10 cellular contexts compared by ENCODE assay signal in genomic region chr10:132064771-132065437, GRCh38. TPM values are rescaled to one million over a fixed set of nuclear protein-coding genes. Genes with fewer than 3 reads are reported as not detected.
DNase-seq lines count a peak whose midpoint lies in the region; ATAC-seq and TF ChIP-seq lines count a peak whose summit lies in the region.
"Had no signal": no experiment of that assay in that cellular context is flagged by ENCODE, and none has a peak within 500 bp of the region (broad histone marks: within the 10 kb centered on the region; RNA-seq: fewer than 3 reads in every experiment).

No MANE protein-coding gene starts in this region.

- H3K27me3 ChIP-seq in BJ (ENCODE audit: control insufficient read depth, insufficient read depth, low read length) = no peaks in the 10 kb centered on the region
- no peaks in the 10 kb centered on the region for H3K27me3 ChIP-seq in heart right ventricle
- no peaks in the 10 kb centered on the region for H3K27me3 ChIP-seq in prostate gland (replicated peaks; ENCODE audit: insufficient read depth)

- H3K36me3 Mint-ChIP-seq in effector memory CD8-positive, alpha-beta T cell (ENCODE audit: insufficient read depth) = peaks cover 3% of the 10 kb centered on the region
- no peaks in the 10 kb centered on the region for H3K36me3 Mint-ChIP-seq in activated naive CD4-positive, alpha-beta T cell treated with anti-CD3 and anti-CD28 coated beads for 36 hours (ENCODE audit: low read depth)

- intact Hi-C loops in heart right ventricle (cut with DNase I) = no loop called here
- intact Hi-C loops in prostate gland (cut with DNase I) = no loop called here
- intact Hi-C loops in activated naive CD4-positive, alpha-beta T cell treated with anti-CD3 and anti-CD28 coated beads for 36 hours (cut with micrococcal nuclease) = no loop called here

- TF ChIP-seq CTCF in BJ (IDR thresholded peaks at IDR 0.05; ENCODE audit: insufficient read depth, low read depth, low read length) (no peak), heart right ventricle (IDR thresholded peaks at IDR 0.05) (no peak), prostate gland (IDR thresholded peaks at IDR 0.05) (no peak)

- H3K4me1 Mint-ChIP-seq in effector memory CD8-positive, alpha-beta T cell (ENCODE audit: low read depth in 2 of 2) = peaks cover 0 to 9% of the 10 kb centered on the region in 2 donors
- H3K4me1 Mint-ChIP-seq in activated naive CD4-positive, alpha-beta T cell treated with anti-CD3 and anti-CD28 coated beads for 36 hours (ENCODE audit: low read depth) = peaks cover 6% of the 10 kb centered on the region

- POLR2A ChIA-PET in BJ (lab: Charles Lee) = no interaction called here

- H3K4me1 ChIP-seq in heart right ventricle (peaks cover 0 to 27% (median 12%) of the 10 kb centered on the region in 9 donors), prostate gland (replicated peaks) (peaks cover 4% of the 10 kb centered on the region)

- H3K9me3 ChIP-seq in heart right ventricle (no peaks in the 10 kb centered on the region), prostate gland (no peaks in the 10 kb centered on the region)

- peak; percentile 5 to 39 (median 28) for ATAC-seq in heart right ventricle
- ATAC-seq in effector memory CD8-positive, alpha-beta T cell (replicated peaks) = no peak
- no peak for ATAC-seq in GM21528 (IDR thresholded peaks at IDR 0.05; ENCODE audit: low FRiP score, unreplicated experiment)

- no peaks in the 10 kb centered on the region for H3K36me3 ChIP-seq in BJ (ENCODE audit: control insufficient read depth, insufficient read depth, low read length)
- no peaks in the 10 kb centered on the region for H3K36me3 ChIP-seq in heart right ventricle
- no peaks in the 10 kb centered on the region for H3K36me3 ChIP-seq in prostate gland

- H3K4me3 ChIP-seq in BJ (ENCODE audit: low read depth, low read length) (peak overlapping the region; percentile 48; the same call in 1 of the 2 replicates), heart right ventricle (peak overlapping the region in 9 of 10 donors; percentile 28 to 62 (median 56)), prostate gland (peak overlapping the region; percentile 34 to 36)

- H3K27ac ChIP-seq in heart right ventricle (peak overlapping the region in 6 of 10 donors; percentile 51 to 82 (median 64)), prostate gland (peak overlapping the region; percentile 79 to 81)

- CTCF ChIA-PET in BJ (lab: Yijun Ruan, JAX) = interaction anchor here (0.8 kb wide), 1 partner anchor 592 kb away, joined by 3 read pairs; no protein-coding TSS in a partner anchor
- CTCF ChIA-PET in activated naive CD4-positive, alpha-beta T cell treated with anti-CD3 and anti-CD28 coated beads for 36 hours (lab: Charles Lee) = no interaction called here

- H3K27ac Mint-ChIP-seq in effector memory CD8-positive, alpha-beta T cell = no peak overlapping the region
- H3K27ac Mint-ChIP-seq in activated naive CD4-positive, alpha-beta T cell treated with anti-CD3 and anti-CD28 coated beads for 36 hours = no peak overlapping the region

- H3K4me3 Mint-ChIP-seq in effector memory CD8-positive, alpha-beta T cell = peak overlapping the region in 1 of 2 donors; percentile 77
- no peak overlapping the region for H3K4me3 Mint-ChIP-seq in activated naive CD4-positive, alpha-beta T cell treated with anti-CD3 and anti-CD28 coated beads for 36 hours

- WGBS in heart right ventricle, 2 donors = 73 to 81% methylated on average over 24 of the region's 24 CpGs
- WGBS in prostate gland = 89% methylated on average over 24 of the region's 24 CpGs

- no peak for TF ChIP-seq POLR2A in prostate gland (IDR thresholded peaks at IDR 0.05)

- no peaks in the 10 kb centered on the region for H3K9me3 Mint-ChIP-seq in effector memory CD8-positive, alpha-beta T cell
- no peaks in the 10 kb centered on the region for H3K9me3 Mint-ChIP-seq in activated naive CD4-positive, alpha-beta T cell treated with anti-CD3 and anti-CD28 coated beads for 36 hours
- H3K9me3 Mint-ChIP-seq: central memory CD8-positive, alpha-beta T cell had no signal

- DNase-seq in BJ (ENCODE audit: low read depth) (no peak), heart right ventricle (no peak), prostate gland (ENCODE audit: low spot score) (no peak), NCI-H82 (lab: John Stamatoyannopoulos, UW) (no peak)
- peak; percentile 32 for DNase-seq in activated CD8-positive, alpha-beta memory T cell treated with anti-CD3 and anti-CD28 coated beads, Interleukin-2, amount 50 U/mL, for 48 hours
- no peak for DNase-seq in effector memory CD8-positive, alpha-beta T cell
- DNase-seq in activated naive CD4-positive, alpha-beta T cell treated with anti-CD3 and anti-CD28 coated beads for 36 hours = no peak

- peaks cover 25 to 61% of the 10 kb centered on the region in 2 donors for H3K27me3 Mint-ChIP-seq in effector memory CD8-positive, alpha-beta T cell
- H3K27me3 Mint-ChIP-seq in activated naive CD4-positive, alpha-beta T cell treated with anti-CD3 and anti-CD28 coated beads for 36 hours (ENCODE audit: low read depth) = peaks cover 6% of the 10 kb centered on the region

RNA-seq across cellular contexts. Expression of gene JAKMIP3, which starts 0.8 kb away (rescaled TPM):
- polyA plus RNA-seq in BJ (2011; rRNA removed) (0.20 and 0.26 TPM in 2 replicates), heart right ventricle (1 to 10 TPM in 1 of 2 donors, under 1 TPM in 1; 0.04 to 2.7 TPM)
- 0.05 and 0.14 TPM in 2 replicates for polyA minus RNA-seq in BJ (2011; rRNA and poly(A)+ RNA removed)
- total RNA-seq in heart right ventricle (1 to 10 TPM; 1.0 to 2.5 (median 1.8) TPM), prostate gland (1 to 10 TPM; 2.6 to 3.4 TPM)
- under 1 TPM; 0.40 to 0.52 TPM for total RNA-seq in activated naive CD4-positive, alpha-beta T cell treated with anti-CD3 and anti-CD28 coated beads for 36 hours
- total RNA-seq: RPMI7951 had no signal

Comparison
In these comparisons a context has a peak if more than half of its experiments do, and no peak if none do; other contexts are left out.
1. ATAC-seq: peak in heart right ventricle (8 of 8); none in effector memory CD8-positive, alpha-beta T cell (single experiment) and GM21528 (single experiment).
2. Peak in every context shown above with its lines, with median percentiles within 50 percentile points of each other: H3K4me3 ChIP-seq.